Comparison of ENCODE assay signal across 18 cellular contexts in genomic region chr2:157236404-157236803, GRCh38. TPM values are rescaled to one million over a fixed set of nuclear protein-coding genes. Genes with fewer than 3 reads are reported as not detected.
DNase-seq lines count a peak whose midpoint lies in the region; ATAC-seq, FAIRE-seq and TF ChIP-seq lines count a peak whose summit lies in the region.
"Had no signal": no experiment of that assay in that cellular context is flagged by ENCODE, and none has a peak within 500 bp of the region (broad histone marks: within the 10 kb centered on the region; RNA-seq: fewer than 3 reads in every experiment).

No MANE protein-coding gene starts in this region.

- TF ChIP-seq POLR2A in K562 (conservative IDR thresholded peaks at IDR 0.05), result no peak
- no peak for TF ChIP-seq POLR2A in prostate gland (IDR thresholded peaks at IDR 0.05)

- no peaks in the 10 kb centered on the region for H3K79me2 ChIP-seq in K562 (ENCODE audit: control insufficient read depth, insufficient read depth, low read length)

- peak overlapping the region; percentile 76 for H2AFZ ChIP-seq in K562 (ENCODE audit: low read depth, low read length)
- H2AFZ ChIP-seq: GM23338 had no signal

- no peak overlapping the region for H3K4me2 ChIP-seq in K562 (ENCODE audit: insufficient read depth, low read length)
- H3K4me2 ChIP-seq: A549, GM23338 had no signal

- intact Hi-C loops in K562 (cut with micrococcal nuclease), result no loop called here
- intact Hi-C loops in prostate gland (cut with DNase I), result no loop called here

- TF ChIP-seq RAD21 in K562 (CRISPR knock-in tag; conservative IDR thresholded peaks at IDR 0.05 in 1 of 2, IDR thresholded peaks at IDR 0.05 in 1 of 2), result no peak

- no peak for TF ChIP-seq CTCF in RWPE1 (conservative IDR thresholded peaks at IDR 0.05; ENCODE audit: low read depth)
- TF ChIP-seq CTCF in K562 (IDR thresholded peaks at IDR 0.05 in 2 of 3, conservative IDR thresholded peaks at IDR 0.05 in 1 of 3; ENCODE audit: insufficient read depth in 2 of 3, low read depth in 1 of 3, low read length in 3 of 3), result no peak
- TF ChIP-seq CTCF in prostate gland (IDR thresholded peaks at IDR 0.05), result no peak

- no peak for ATAC-seq in K562
- ATAC-seq: A549, GM12878, GM23338 had no signal

- no peaks in the 10 kb centered on the region for H3K9me3 ChIP-seq in K562 (replicated peaks; ENCODE audit: control insufficient read depth, insufficient read depth, low read depth, low read length)
- no peaks in the 10 kb centered on the region for H3K9me3 ChIP-seq in prostate gland
- H3K9me3 ChIP-seq: A549, BE2C had no signal

- H3K27ac ChIP-seq in RWPE1, result peak overlapping the region; percentile 89
- no peak overlapping the region for H3K27ac ChIP-seq in K562 (ENCODE audit: extremely low read depth, low read depth, low read length)
- H3K27ac ChIP-seq in epithelial cell of prostate, result peak overlapping the region; percentile 49
- H3K27ac ChIP-seq in prostate gland, result peak overlapping the region in 1 of 2 donors; percentile 3
- H3K27ac ChIP-seq: A549, C4-2B had no signal

- FAIRE-seq in K562 (lab: Jason Lieb, UNC), result no peak
- FAIRE-seq: A549, GM12878, GM18507 had no signal

- no peak for TF ChIP-seq EP300 in K562 (IDR thresholded peaks at IDR 0.05; ENCODE audit: low read length)

- H3K27me3 ChIP-seq in K562 (ENCODE audit: control insufficient read depth in 2 of 2, insufficient read depth in 2 of 2, low read length in 2 of 2), result no peaks in the 10 kb centered on the region
- H3K27me3 ChIP-seq in prostate gland (replicated peaks; ENCODE audit: insufficient read depth), result no peaks in the 10 kb centered on the region
- H3K27me3 ChIP-seq: BE2C had no signal

- in situ Hi-C loops in K562 (cut with MboI), result no loop called here

- CTCF ChIA-PET in RWPE1 (lab: Yijun Ruan, JAX) (interaction anchor here (1.0 kb wide), 1 partner anchor 99 kb away, joined by 3 read pairs; no protein-coding TSS in a partner anchor), K562 (lab: Yijun Ruan, JAX; ENCODE audit: low intra/inter-chr PET ratio) (no interaction called here)

- DNase-seq in RWPE1 (ENCODE audit: low spot score) (peak; percentile 14), K562 (ENCODE audit: extremely low read depth in 1 of 4, low spot score in 3 of 4) (no peak), epithelial cell of prostate (ENCODE audit: low read depth, low spot score) (peak; percentile 57), prostate gland (ENCODE audit: low spot score) (peak; percentile 29), Kasumi-1 (lab: John Stamatoyannopoulos, UW) (no peak), NCI-H526 (lab: John Stamatoyannopoulos, UW) (no peak)
- DNase-seq in stimulated activated CD4-positive, alpha-beta T cell treated with anti-CD3 and anti-CD28 coated beads, Interleukin-4, amount 100 ng/mL, for 1 hour, result no peak
- DNase-seq: BE2C; CD4-positive, alpha-beta memory T cell; DMS79; H9 had no signal

- H4K20me1 ChIP-seq in K562 (replicated peaks; ENCODE audit: control insufficient read depth, insufficient read depth, low read length), result no peaks in the 10 kb centered on the region

- H3K4me3 ChIP-seq in K562, result no peak overlapping the region
- no peak overlapping the region for H3K4me3 ChIP-seq in prostate gland
- H3K4me3 ChIP-seq: A549, GM12878, GM23338 had no signal

- WGBS in K562 (ENCODE audit: insufficient coverage, low coverage, missing lambda C conversion rate), result 62% methylated on average over 2 of the region's 2 CpGs
- WGBS in prostate gland, result 45% methylated on average over 2 of the region's 2 CpGs

- H3K36me3 ChIP-seq in K562 (ENCODE audit: control insufficient read depth, insufficient read depth, low read length) (no peaks in the 10 kb centered on the region), prostate gland (no peaks in the 10 kb centered on the region)
- H3K36me3 ChIP-seq: BE2C had no signal

- POLR2A ChIA-PET in RWPE1 (lab: Yijun Ruan, JAX; ENCODE audit: low non-redundant PET), result no interaction called here
- POLR2A ChIA-PET in K562 (lab: Yijun Ruan, JAX), result interaction anchor here (1.9 kb wide), 2 partner anchors 16 to 24 kb away, joined by 5 to 7 read pairs; no protein-coding TSS in a partner anchor

- no peak overlapping the region for H3K9ac ChIP-seq in K562 (ENCODE audit: insufficient read depth in 1 of 2, low read depth in 2 of 2, low read length in 2 of 2)

- H3K4me1 ChIP-seq in K562 (replicated peaks in 1 of 2; ENCODE audit: control insufficient read depth in 2 of 2, insufficient read depth in 2 of 2, low read length in 2 of 2) (peaks cover 3 to 17% of the 10 kb centered on the region in 2 experiments), prostate gland (replicated peaks) (no peaks in the 10 kb centered on the region)
- H3K4me1 ChIP-seq: A549, BE2C had no signal

- BruUV-seq in K562 (replicated peaks; lab: Mats Ljungman, UMichigan), result no TSS peak

- H3K9me1 ChIP-seq in K562 (ENCODE audit: control insufficient read depth, insufficient read depth, low read length), result no peaks in the 10 kb centered on the region

TF ChIP-seq in K562, 482 proteins besides CTCF, POLR2A, EP300 and RAD21:
- no peak for TF ChIP-seq CEBPG (CRISPR knock-in tag; IDR thresholded peaks at IDR 0.05)
- TF ChIP-seq CEBPG (tag; conservative IDR thresholded peaks at IDR 0.05 in 1 of 2, IDR thresholded peaks at IDR 0.05 in 1 of 2), result peak in 1 of 2 experiments; percentile 75; a peak in 3 of 4 replicates
- no peak for TF ChIP-seq TGIF2 (CRISPR knock-in tag; IDR thresholded peaks at IDR 0.05)
- peak; percentile 91 for TF ChIP-seq CEBPB (tag; IDR thresholded peaks at IDR 0.05)

RNA-seq across cellular contexts. Expression of gene GALNT5, which starts 21.1 kb away (rescaled TPM):
- total RNA-seq in K562 (2011; cell fraction: chromatin; rRNA removed; ENCODE audit: low replicate concordance), result 52.3 and 110 TPM in 2 replicates
- total RNA-seq in K562 (2011; cell fraction: nucleolus; rRNA removed), result 48.4 and 54.3 TPM in 2 replicates
- 70.4 and 94.5 TPM in 2 replicates for total RNA-seq in K562 (2011; cell fraction: nucleoplasm; rRNA removed)
- 40.3 and 43.5 TPM in 2 replicates for total RNA-seq in K562 (2014; rRNA removed)
- total RNA-seq in K562 (2014; rRNA removed; fragmentation: Illumina TruSeq; extraction: Trizol), result 68.9 and 78.4 TPM in 2 replicates
- 69.6 and 73.0 TPM in 2 replicates for total RNA-seq in K562 (2015; rRNA removed; fragmentation: Illumina TruSeq; extraction: Trizol)
- total RNA-seq in K562 (2021), result 47.4 and 54.7 TPM in 2 replicates
- polyA plus RNA-seq in K562 (2011; rRNA removed), result 49.8 and 58.3 TPM in 2 replicates
- polyA plus RNA-seq in K562 (2011; cell fraction: cytosol; rRNA removed), result 11.2 and 20.2 TPM in 2 replicates
- 48.6 and 52.6 TPM in 2 replicates for polyA plus RNA-seq in K562 (2011; cell fraction: nucleus; rRNA removed)
- polyA plus RNA-seq in K562 (2012), result 26.9 and 40.5 TPM in 2 replicates
- polyA plus RNA-seq in K562 (2014; fragmentation: Illumina TruSeq; extraction: Trizol), result 56.3 and 62.6 TPM in 2 replicates
- polyA plus RNA-seq in K562 (2014; fragmentation: Nextera tagmentation; extraction: Ambion mirVana), result 10 to 100 TPM; 21.6 to 44.0 TPM
- polyA plus RNA-seq in K562 (2014; rRNA removed), result 39.3 and 45.2 TPM in 2 replicates
- 70.3 and 78.3 TPM in 2 replicates for polyA minus RNA-seq in K562 (2011; rRNA and poly(A)+ RNA removed)
- polyA minus RNA-seq in K562 (2011; cell fraction: cytosol; rRNA and poly(A)+ RNA removed), result 25.0 and 30.6 TPM in 2 replicates
- polyA minus RNA-seq in K562 (2011; cell fraction: nucleus; rRNA and poly(A)+ RNA removed), result 52.2 and 95.1 TPM in 2 replicates
- total RNA-seq in prostate gland, result 1 to 10 TPM; 2.0 to 2.6 TPM
- total RNA-seq: CD4-positive, alpha-beta memory T cell; G401; HT1080 had no signal
- polyA plus RNA-seq: CD4-positive, alpha-beta memory T cell had no signal

Comparison
In these comparisons a context has a peak if more than half of its experiments do, and no peak if none do; other contexts are left out.
1. DNase-seq: peak in RWPE1 (single experiment), epithelial cell of prostate (single experiment) and prostate gland (single experiment); none in K562 (0 of 4), Kasumi-1 (0 of 2), NCI-H526 (0 of 2) and stimulated activated CD4-positive, alpha-beta T cell treated with anti-CD3 and anti-CD28 coated beads, Interleukin-4, amount 100 ng/mL, for 1 hour (single experiment).
2. RNA of gene GALNT5, which starts 21.1 kb away (total RNA-seq): 40.3 to 110 TPM in K562; 2.0 to 2.6 TPM in prostate gland; every median in the first group is over 10 times any median in the second.